ENCODE assay signal across 8 cellular contexts in the genomic region with DNA sequence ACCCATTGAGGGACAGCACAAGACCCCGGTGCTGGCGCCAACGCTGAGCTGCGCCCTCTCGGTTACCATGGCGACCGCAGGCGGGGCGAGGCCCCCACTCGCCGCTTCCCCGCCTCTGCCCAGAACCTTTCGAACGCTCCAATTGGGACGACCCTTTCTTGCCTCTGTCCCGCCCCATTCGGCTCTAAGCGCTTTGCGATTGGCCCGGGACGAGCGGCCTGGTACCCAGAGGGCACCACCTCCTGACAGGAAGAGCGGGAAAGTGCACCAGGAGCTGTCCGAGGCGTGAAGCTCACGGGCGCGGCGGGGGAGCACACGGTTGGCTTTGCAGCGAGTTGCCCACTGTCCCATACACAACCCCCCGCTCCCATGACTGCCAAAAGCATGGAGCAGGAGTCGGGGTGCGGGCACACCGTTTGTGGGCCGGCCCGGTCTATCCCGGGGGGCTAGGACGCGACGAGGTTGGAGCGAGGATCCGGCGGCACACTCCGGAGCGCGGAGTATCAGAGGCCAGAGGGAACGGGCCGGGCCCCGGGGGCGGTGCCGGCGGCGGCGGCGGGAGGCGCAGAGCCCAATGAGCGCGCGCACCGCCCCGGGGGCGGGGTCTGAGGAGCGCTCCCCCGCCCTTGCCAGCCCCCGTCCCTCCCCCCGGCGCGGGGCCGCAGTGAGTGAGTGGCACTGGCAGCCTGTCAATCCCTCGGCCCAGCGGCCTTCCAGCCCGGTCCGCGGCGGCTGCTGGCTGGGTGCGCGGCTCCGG. TPM values are rescaled to one million over a fixed set of nuclear protein-coding genes. Genes with fewer than 3 reads are reported as not detected.
DNase-seq lines count a peak whose midpoint lies in the region; ATAC-seq and TF ChIP-seq lines count a peak whose summit lies in the region.

No MANE protein-coding gene starts in this region.

- H3K4me1 Mint-ChIP-seq in natural killer cell treated with Interleukin-12 subunit alpha and Interleukin-12 subunit beta and Interleukin-15 and Interleukin-18, amount 100 ng/mL, for 72 hours (ENCODE audit: low read depth in 2 of 2): peaks cover 26 to 28% of the 10 kb centered on the region in 2 donors

- H3K27me3 Mint-ChIP-seq in natural killer cell treated with Interleukin-12 subunit alpha and Interleukin-12 subunit beta and Interleukin-15 and Interleukin-18, amount 100 ng/mL, for 72 hours: peaks cover 3 to 6% of the 10 kb centered on the region in 2 donors

- peak overlapping the region; percentile 90 for H3K4me3 Mint-ChIP-seq in natural killer cell treated with Interleukin-12 subunit alpha and Interleukin-12 subunit beta and Interleukin-15 and Interleukin-18, amount 100 ng/mL, for 72 hours

- peak; percentile 93 to 94 for ATAC-seq in natural killer cell treated with Interleukin-12 subunit alpha and Interleukin-12 subunit beta and Interleukin-15 and Interleukin-18, amount 100 ng/mL, for 72 hours

- no peaks in the 10 kb centered on the region for H3K9me3 Mint-ChIP-seq in natural killer cell treated with Interleukin-12 subunit alpha and Interleukin-12 subunit beta and Interleukin-15 and Interleukin-18, amount 100 ng/mL, for 72 hours

- no peak for TF ChIP-seq CTCF in LNCaP clone FGC (IDR thresholded peaks at IDR 0.05; ENCODE audit: control insufficient read depth, extremely low read depth, insufficient read depth)
- no peak for TF ChIP-seq CTCF in fibroblast of pulmonary artery (IDR thresholded peaks at IDR 0.05; ENCODE audit: low read length, missing control alignments)

- H3K36me3 Mint-ChIP-seq in natural killer cell treated with Interleukin-12 subunit alpha and Interleukin-12 subunit beta and Interleukin-15 and Interleukin-18, amount 100 ng/mL, for 72 hours: no peaks in the 10 kb centered on the region

- H3K4me3 ChIP-seq in LNCaP clone FGC (ENCODE audit: low read depth, low read length): peak overlapping the region; percentile 34
- H3K4me3 ChIP-seq in fibroblast of pulmonary artery (replicated peaks; ENCODE audit: low read depth, low read length): peak overlapping the region; percentile 70

- DNase-seq in EH (ENCODE audit: low read depth) (peak; percentile 96), GOT3 (lab: John Stamatoyannopoulos, UW) (peak; percentile 62), LNCaP clone FGC (ENCODE audit: low read depth) (no peak), RPMI8226 (peak; percentile 98), fibroblast of pulmonary artery (ENCODE audit: low read depth) (peak; percentile 94)
- peak; percentile 88 for DNase-seq in activated T-helper 9 cell treated with anti-CD3 and anti-CD28 coated beads, Interleukin-2, amount 50 U/mL, for 16 hours (ENCODE audit: low read depth)
- peak; percentile 97 for DNase-seq in natural killer cell treated with Interleukin-12 subunit alpha and Interleukin-12 subunit beta and Interleukin-15 and Interleukin-18, amount 100 ng/mL, for 72 hours (ENCODE audit: low spot score)
- DNase-seq in stimulated activated naive CD4-positive, alpha-beta T cell treated with Interleukin-2 at 50 U/mL for 16 hours (lab: John Stamatoyannopoulos, UW): peak; percentile 92

- peak overlapping the region; percentile 91 to 93 for H3K27ac Mint-ChIP-seq in natural killer cell treated with Interleukin-12 subunit alpha and Interleukin-12 subunit beta and Interleukin-15 and Interleukin-18, amount 100 ng/mL, for 72 hours

RNA-seq across cellular contexts. Expression of gene PBX3, which starts 1.0 kb away (rescaled TPM):
- 10 to 100 TPM; 21.4 to 40.2 TPM for total RNA-seq in natural killer cell treated with Interleukin-12 subunit alpha and Interleukin-12 subunit beta and Interleukin-15 and Interleukin-18, amount 100 ng/mL, for 72 hours

RNA-seq across cellular contexts. Expression of gene MAPKAP1, which starts 39.2 kb away (rescaled TPM):
- 100 to 1,000 TPM in 1 of 2 donors, 10 to 100 TPM in 1; 83.7 to 115 TPM for total RNA-seq in natural killer cell treated with Interleukin-12 subunit alpha and Interleukin-12 subunit beta and Interleukin-15 and Interleukin-18, amount 100 ng/mL, for 72 hours
